Comparison of ENCODE assay signal across 1 cellular context in genomic region chr5:140554454-140554853, GRCh38.
TF ChIP-seq lines count a peak whose summit lies in the region.

No MANE protein-coding gene starts in this region.

TF ChIP-seq in SK-N-SH, 30 proteins besides CTCF, POLR2A, EP300 and RAD21 (continued from another document):
- no peak for TF ChIP-seq REST (IDR thresholded peaks at IDR 0.05; ENCODE audit: low read depth, low read length)
- no peak for TF ChIP-seq MXI1 (IDR thresholded peaks at IDR 0.05; ENCODE audit: low read depth, low read length)
- TF ChIP-seq SMC3 (IDR thresholded peaks at IDR 0.05; ENCODE audit: low read depth, low read length): no peak
